In genomic region chr1:92980732-92981647, GRCh38 we compare ENCODE assay signal across 9 cellular contexts. TPM values are rescaled to one million over a fixed set of nuclear protein-coding genes. Genes with fewer than 3 reads are reported as not detected.
DNase-seq lines count a peak whose midpoint lies in the region; ATAC-seq and TF ChIP-seq lines count a peak whose summit lies in the region.
"Had no signal": no experiment of that assay in that cellular context is flagged by ENCODE, and none has a peak within 500 bp of the region (broad histone marks: within the 10 kb centered on the region; RNA-seq: fewer than 3 reads in every experiment).

No MANE protein-coding gene starts in this region.

- H3K4me3 Mint-ChIP-seq in activated naive CD4-positive, alpha-beta T cell treated with anti-CD3 and anti-CD28 coated beads, Interleukin-2, amount 10 ng/mL, durations not matched to agents 7 days and 5 days = peak overlapping the region; percentile 36
- peak overlapping the region; percentile 74 for H3K4me3 Mint-ChIP-seq in activated naive CD8-positive, alpha-beta T cell

- H3K9me3 ChIP-seq in transverse colon (no peaks in the 10 kb centered on the region), thyroid gland (no peaks in the 10 kb centered on the region)
- H3K9me3 ChIP-seq: BE2C had no signal

- CTCF ChIA-PET in activated naive CD4-positive, alpha-beta T cell treated with anti-CD3 and anti-CD28 coated beads, Interleukin-2, amount 10 ng/mL, durations not matched to agents 7 days and 5 days (lab: Charles Lee) = interaction anchor here (0.9 to 4.1 kb wide), 7 partner anchors 9 to 121 kb away, joined by 3 to 43 read pairs (median 6); partner anchors contain the start of gene DIPK1A

- H3K4me1 Mint-ChIP-seq in activated naive CD4-positive, alpha-beta T cell treated with anti-CD3 and anti-CD28 coated beads, Interleukin-2, amount 10 ng/mL, durations not matched to agents 7 days and 5 days = peaks cover 72% of the 10 kb centered on the region
- H3K4me1 Mint-ChIP-seq in activated naive CD8-positive, alpha-beta T cell (ENCODE audit: low read depth) = peaks cover 37% of the 10 kb centered on the region

- TF ChIP-seq CTCF in transverse colon (IDR thresholded peaks at IDR 0.05) = no peak
- no peak for TF ChIP-seq CTCF in thyroid gland (IDR thresholded peaks at IDR 0.05)

- H3K36me3 Mint-ChIP-seq in activated naive CD4-positive, alpha-beta T cell treated with anti-CD3 and anti-CD28 coated beads, Interleukin-2, amount 10 ng/mL, durations not matched to agents 7 days and 5 days = peaks cover 6% of the 10 kb centered on the region
- peaks cover 5% of the 10 kb centered on the region for H3K36me3 Mint-ChIP-seq in activated naive CD8-positive, alpha-beta T cell

- H3K36me3 ChIP-seq in transverse colon = no peaks in the 10 kb centered on the region
- no peaks in the 10 kb centered on the region for H3K36me3 ChIP-seq in thyroid gland
- H3K36me3 ChIP-seq: BE2C had no signal

- peak; percentile 71 for DNase-seq in activated naive CD4-positive, alpha-beta T cell treated with anti-CD3 and anti-CD28 coated beads, Interleukin-2, amount 10 ng/mL, durations not matched to agents 7 days and 5 days
- no peak for DNase-seq in activated naive CD4-positive, alpha-beta T cell treated with anti-CD3 and anti-CD28 coated beads, Interleukin-2, amount 50 U/mL, for 16 hours
- no peak for DNase-seq in transverse colon
- no peak for DNase-seq in thyroid gland
- no peak for DNase-seq in caudate nucleus (lab: John Stamatoyannopoulos, UW)
- DNase-seq: BE2C had no signal

- in situ Hi-C loops in transverse colon (cut with MboI; ENCODE audit: low pct_ligation_motif_present in 1 of 4, low pct_unique_long_range_greater_than_20kb in 1 of 4, low sequenced_read_pairs in 3 of 4) = no loop called here

- H3K27ac Mint-ChIP-seq in activated naive CD4-positive, alpha-beta T cell treated with anti-CD3 and anti-CD28 coated beads, Interleukin-2, amount 10 ng/mL, durations not matched to agents 7 days and 5 days = peak overlapping the region; percentile 99
- peak overlapping the region; percentile 92 for H3K27ac Mint-ChIP-seq in activated naive CD8-positive, alpha-beta T cell

- no peak for TF ChIP-seq EP300 in transverse colon (IDR thresholded peaks at IDR 0.05; ENCODE audit: low read depth)

- peaks cover 0 to 13% (median 9%) of the 10 kb centered on the region in 4 donors for H3K4me1 ChIP-seq in transverse colon
- no peaks in the 10 kb centered on the region for H3K4me1 ChIP-seq in thyroid gland
- H3K4me1 ChIP-seq: BE2C had no signal

- H3K27me3 Mint-ChIP-seq in activated naive CD4-positive, alpha-beta T cell treated with anti-CD3 and anti-CD28 coated beads, Interleukin-2, amount 10 ng/mL, durations not matched to agents 7 days and 5 days = no peaks in the 10 kb centered on the region
- H3K27me3 Mint-ChIP-seq in activated naive CD8-positive, alpha-beta T cell = no peaks in the 10 kb centered on the region

- TF ChIP-seq POLR2A in transverse colon (IDR thresholded peaks at IDR 0.05) (no peak), thyroid gland (IDR thresholded peaks at IDR 0.05) (no peak)

- H3K4me3 ChIP-seq in transverse colon (no peak overlapping the region), thyroid gland (replicated peaks in 1 of 3) (no peak overlapping the region)

- H3K9me3 Mint-ChIP-seq in activated naive CD4-positive, alpha-beta T cell treated with anti-CD3 and anti-CD28 coated beads, Interleukin-2, amount 10 ng/mL, durations not matched to agents 7 days and 5 days = peaks cover 4% of the 10 kb centered on the region
- peaks cover 3% of the 10 kb centered on the region for H3K9me3 Mint-ChIP-seq in activated naive CD8-positive, alpha-beta T cell (ENCODE audit: low read depth)

- intact Hi-C loops in transverse colon (cut with DNase I; ENCODE audit: low total_unique reads) (no loop called here), thyroid gland (cut with DNase I) (no loop called here)

- ATAC-seq in HG03457 (IDR thresholded peaks at IDR 0.05; ENCODE audit: unreplicated experiment) (peak; percentile 44), GM18861 (IDR thresholded peaks at IDR 0.05; ENCODE audit: unreplicated experiment) (no peak)

- H3K27me3 ChIP-seq in transverse colon = no peaks in the 10 kb centered on the region
- no peaks in the 10 kb centered on the region for H3K27me3 ChIP-seq in thyroid gland
- H3K27me3 ChIP-seq: BE2C had no signal

- WGBS in transverse colon (ENCODE audit: low coverage in 1 of 2), 2 donors = 59% methylated on average over 8 of the region's 8 CpGs
- WGBS in thyroid gland, 2 donors = 83 to 84% methylated on average over 8 of the region's 8 CpGs

- peak overlapping the region; percentile 43 to 69 (median 62) for H3K27ac ChIP-seq in transverse colon
- no peak overlapping the region for H3K27ac ChIP-seq in thyroid gland
- no peak overlapping the region for H3K27ac ChIP-seq in caudate nucleus (ENCODE audit: low read depth, low read length)

RNA-seq across cellular contexts. Expression of gene DIPK1A, which starts 19.7 kb away (rescaled TPM):
- total RNA-seq in transverse colon = 10 to 100 TPM in 2 of 4 donors, 1 to 10 TPM in 2; 6.0 to 17.9 (median 11.2) TPM
- 10 to 100 TPM; 11.7 to 17.5 (median 15.1) TPM for total RNA-seq in thyroid gland

Comparison
In these comparisons a context has a peak if more than half of its experiments do, and no peak if none do; other contexts are left out.
1. H3K27ac ChIP-seq: peak in transverse colon (4 of 4); none in thyroid gland (0 of 3) and caudate nucleus (single experiment).